ENCODE assay signal across 28 cellular contexts in genomic region chr13:85841427-85841826, GRCh38. TPM values are rescaled to one million over a fixed set of nuclear protein-coding genes. Genes with fewer than 3 reads are reported as not detected.
"Had no signal": no experiment of that assay in that cellular context is flagged by ENCODE, and none has a peak within 500 bp of the region (broad histone marks: within the 10 kb centered on the region; RNA-seq: fewer than 3 reads in every experiment).

No MANE protein-coding gene starts in this region.

- H3K4me1 ChIP-seq: colonic mucosa, esophagus squamous epithelium, gastrocnemius medialis, heart right ventricle, left lung, lower lobe of right lung had no signal

- H3K4me3 ChIP-seq: colonic mucosa, esophagus squamous epithelium, gastrocnemius medialis, heart right ventricle, left lung, lower lobe of right lung, mucosa of descending colon had no signal

- H3K36me3 ChIP-seq: colonic mucosa, esophagus squamous epithelium, gastrocnemius medialis, heart right ventricle, left lung, lower lobe of right lung had no signal

- DNase-seq: colonic mucosa; cortex of kidney; effector CD8-positive, alpha-beta T cell; effector memory CD8-positive, alpha-beta T cell; endodermal cell; erythroblast; esophagus squamous epithelium; foreskin fibroblast; foreskin melanocyte; gastrocnemius medialis; glutamatergic neuron; head of caudate nucleus; heart right ventricle; hippocampal formation; left cardiac atrium; left lung; left ventricle myocardium superior; lower lobe of right lung; mesenchymal stem cell; mucosa of descending colon; naive B cell had no signal

- H3K27me3 ChIP-seq: colonic mucosa, esophagus squamous epithelium, gastrocnemius medialis, heart right ventricle, left lung had no signal

- H3K9me3 ChIP-seq: colonic mucosa, esophagus squamous epithelium, gastrocnemius medialis, heart right ventricle, lower lobe of right lung, mucosa of descending colon had no signal

- H3K27ac ChIP-seq: colonic mucosa, epithelial cell of prostate, esophagus squamous epithelium, gastrocnemius medialis, heart right ventricle, left lung, lower lobe of right lung had no signal

RNA-seq across cellular contexts. Expression of gene SLITRK6, which starts 42.2 kb away (rescaled TPM):
- total RNA-seq: dermis microvascular lymphatic vessel endothelial cell, gastrocnemius medialis, glomerular endothelial cell, kidney epithelial cell, lung microvascular endothelial cell, mesenteric fat pad, myocyte had no signal
